ENCODE assay signal across 9 cellular contexts in genomic region chrX:1592863-1593201, GRCh38. TPM values are rescaled to one million over a fixed set of nuclear protein-coding genes. Genes with fewer than 3 reads are reported as not detected.
DNase-seq lines count a peak whose midpoint lies in the region; ATAC-seq and TF ChIP-seq lines count a peak whose summit lies in the region.
"Had no signal": no experiment of that assay in that cellular context is flagged by ENCODE, and none has a peak within 500 bp of the region (broad histone marks: within the 10 kb centered on the region; RNA-seq: fewer than 3 reads in every experiment).

No MANE protein-coding gene starts in this region.

- H3K9me3 ChIP-seq in HUES48 (ENCODE audit: control insufficient read depth, insufficient read depth, low read length) (no peaks in the 10 kb centered on the region), liver (ENCODE audit: control insufficient read depth in 4 of 4, low read length in 3 of 4) (no peaks in the 10 kb centered on the region), upper lobe of right lung (no peaks in the 10 kb centered on the region)

- TF ChIP-seq CTCF in astrocyte of the cerebellum (IDR thresholded peaks at IDR 0.05; ENCODE audit: low read depth, low read length, missing control alignments) (no peak), liver (IDR thresholded peaks at IDR 0.05; ENCODE audit: low read depth, low read length, missing input control) (no peak), upper lobe of right lung (IDR thresholded peaks at IDR 0.05) (no peak)

- H3K36me3 ChIP-seq in HUES48 (ENCODE audit: control insufficient read depth, insufficient read depth, low read length) (peaks cover 44% of the 10 kb centered on the region), liver (ENCODE audit: control insufficient read depth in 4 of 4, insufficient read depth in 3 of 4, low read depth in 1 of 4, low read length in 3 of 4) (peaks cover 18 to 38% (median 30%) of the 10 kb centered on the region in 4 donors), upper lobe of right lung (peaks cover 44% of the 10 kb centered on the region)

- H3K4me1 ChIP-seq in HUES48 (ENCODE audit: control insufficient read depth, insufficient read depth, low read length) = peaks cover 3% of the 10 kb centered on the region; the same call in 1 of the 2 replicates
- peaks cover 0 to 31% (median 15%) of the 10 kb centered on the region in 4 donors for H3K4me1 ChIP-seq in liver (ENCODE audit: control insufficient read depth in 4 of 4, insufficient read depth in 4 of 4, low read length in 3 of 4)
- H3K4me1 ChIP-seq in upper lobe of right lung = peaks cover 15% of the 10 kb centered on the region

- peak; percentile 66 for DNase-seq in activated effector memory CD4-positive, alpha-beta T cell treated with anti-CD3 and anti-CD28 coated beads, Interleukin-2, amount 50 U/mL, for 16 hours
- DNase-seq in activated effector memory CD4-positive, alpha-beta T cell treated with Interleukin-2 at 50 U/mL for 16 hours = no peak
- no peak for DNase-seq in astrocyte of the cerebellum (ENCODE audit: low read depth)
- peak; percentile 66 for DNase-seq in upper lobe of right lung
- no peak for DNase-seq in NCI-H1092 treated with DMSO at 0.1 percent for 48 hours (lab: John Stamatoyannopoulos, UW)
- DNase-seq in RKO (ENCODE audit: low spot score) = no peak

- 2% methylated on average over 12 of the region's 12 CpGs for WGBS in liver

- TF ChIP-seq RAD21 in liver (IDR thresholded peaks at IDR 0.05) = no peak

- ATAC-seq in upper lobe of right lung = peak; percentile 19

- H3K27me3 ChIP-seq in HUES48 (ENCODE audit: control insufficient read depth, insufficient read depth, low read length) (no peaks in the 10 kb centered on the region), liver (ENCODE audit: control insufficient read depth in 4 of 4, insufficient read depth in 4 of 4, low read length in 3 of 4) (no peaks in the 10 kb centered on the region), upper lobe of right lung (no peaks in the 10 kb centered on the region)

- in situ Hi-C loops in astrocyte of the cerebellum (cut with HindIII; ENCODE audit: low sequenced_read_pairs) = no loop called here

- no peak overlapping the region for H3K9ac ChIP-seq in HUES48 (ENCODE audit: low read depth, low read length)
- peak overlapping the region; percentile 16 to 67 for H3K9ac ChIP-seq in liver (ENCODE audit: low read depth in 1 of 2, low read length in 2 of 2)

- H3K27ac ChIP-seq in HUES48 (ENCODE audit: low read depth, low read length) (no peak overlapping the region), liver (ENCODE audit: low read depth in 1 of 2, low read length in 2 of 2) (no peak overlapping the region), upper lobe of right lung (peak overlapping the region; percentile 79)

- H3K4me3 ChIP-seq in HUES48 (ENCODE audit: low read depth, low read length) (peak overlapping the region; percentile 85), astrocyte of the cerebellum (ENCODE audit: low read depth, low read length) (peak overlapping the region; percentile 93), liver (ENCODE audit: low read depth in 1 of 3, low read length in 3 of 3) (peak overlapping the region; percentile 87 to 93 (median 93)), upper lobe of right lung (peak overlapping the region; percentile 79)

- intact Hi-C loops in upper lobe of right lung (cut with DNase I) = no loop called here

TF ChIP-seq in liver, 16 proteins besides CTCF, POLR2A, EP300 and RAD21:
- TF ChIP-seq ZBTB33 (IDR thresholded peaks at IDR 0.05) = no peak
- no peak for TF ChIP-seq TAF1 (conservative IDR thresholded peaks at IDR 0.05)
- no peak for TF ChIP-seq YY1 (IDR thresholded peaks at IDR 0.05)
- TF ChIP-seq REST (IDR thresholded peaks at IDR 0.05) = no peak
- TF ChIP-seq GABPA (IDR thresholded peaks at IDR 0.05 in 1 of 2, conservative IDR thresholded peaks at IDR 0.05 in 1 of 2) = no peak
- no peak for TF ChIP-seq MAX (IDR thresholded peaks at IDR 0.05)
- no peak for TF ChIP-seq SP1 (IDR thresholded peaks at IDR 0.05)
- TF ChIP-seq HNF4A (conservative IDR thresholded peaks at IDR 0.05) = no peak
TF ChIP-seq in liver: peak in this region for 0.

RNA-seq across cellular contexts. Expression of gene AKAP17A, which starts 1.4 kb away (rescaled TPM):
- total RNA-seq in liver (10 to 100 TPM; 16.2 to 49.1 TPM), upper lobe of right lung (46.3 TPM)
- polyA plus RNA-seq in liver = 10 to 100 TPM in 1 of 2 donors, 1 to 10 TPM in 1; 5.2 to 22.2 TPM

RNA-seq across cellular contexts. Expression of gene ASMT, which starts 22.0 kb away (rescaled TPM):
- total RNA-seq in liver (not detected), upper lobe of right lung (not detected)
- polyA plus RNA-seq in liver = under 1 TPM in 1 of 2 donors, not detected in 1; 0.26 TPM
- total RNA-seq: dermis microvascular lymphatic vessel endothelial cell had no signal

RNA-seq across cellular contexts. Expression of gene P2RY8, which starts 55.8 kb away (rescaled TPM):
- total RNA-seq in liver (1 to 10 TPM in 1 of 2 donors, under 1 TPM in 1; 0.59 to 4.4 TPM), upper lobe of right lung (3.1 TPM)
- under 1 TPM; 0.24 to 0.59 TPM for polyA plus RNA-seq in liver

Comparison
In these comparisons a context has a peak if more than half of its experiments do, and no peak if none do; other contexts are left out.
1. DNase-seq: peak in activated effector memory CD4-positive, alpha-beta T cell treated with anti-CD3 and anti-CD28 coated beads, Interleukin-2, amount 50 U/mL, for 16 hours (single experiment) and upper lobe of right lung (single experiment); none in activated effector memory CD4-positive, alpha-beta T cell treated with Interleukin-2 at 50 U/mL for 16 hours (single experiment), astrocyte of the cerebellum (single experiment), NCI-H1092 treated with DMSO at 0.1 percent for 48 hours (single experiment) and RKO (single experiment).
2. Peak in every context shown above with its lines, with median percentiles within 50 percentile points of each other: H3K4me3 ChIP-seq.